ENCODE assay signal across 23 cellular contexts in the genomic region with DNA sequence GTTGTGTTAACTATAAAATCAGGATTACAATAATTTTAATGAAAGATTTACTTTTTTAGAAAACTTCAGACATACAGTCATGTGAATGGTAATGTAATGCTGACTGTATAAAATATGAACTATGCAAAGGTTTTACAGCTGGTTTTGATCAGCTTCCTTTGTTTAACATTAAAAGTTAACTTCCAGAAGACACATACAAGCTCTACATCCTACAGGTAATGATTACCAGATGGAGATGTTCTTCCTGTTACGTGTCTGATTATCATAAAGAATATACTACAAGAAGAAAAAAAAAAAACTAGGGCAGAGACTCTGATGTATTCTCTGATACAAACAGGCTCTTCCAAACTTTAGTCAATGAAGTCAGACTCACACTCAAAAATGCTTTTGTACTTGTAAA.
DNase-seq lines count a peak whose midpoint lies in the region; ATAC-seq, FAIRE-seq and TF ChIP-seq lines count a peak whose summit lies in the region.
"Had no signal": no experiment of that assay in that cellular context is flagged by ENCODE, and none has a peak within 500 bp of the region (broad histone marks: within the 10 kb centered on the region; RNA-seq: fewer than 3 reads in every experiment).

No MANE protein-coding gene starts in this region.

- H3K4me1 Mint-ChIP-seq in HFFc6 (ENCODE audit: low read depth): peaks cover 47% of the 10 kb centered on the region

- peaks cover 14% of the 10 kb centered on the region for H3K9me3 Mint-ChIP-seq in HFFc6

- TF ChIP-seq CTCF in HFFc6 (IDR thresholded peaks at IDR 0.05) (no peak), keratinocyte (optimal IDR thresholded peaks at IDR 0.05 in 1 of 3, IDR thresholded peaks at IDR 0.05 in 1 of 3, conservative IDR thresholded peaks at IDR 0.05 in 1 of 3; ENCODE audit: extremely low read depth in 1 of 3, insufficient read depth in 2 of 3, low read length in 3 of 3) (no peak)

- H3K4me2 ChIP-seq in keratinocyte (ENCODE audit: control insufficient read depth, extremely low read depth, insufficient read depth, low read depth, low read length): no peak overlapping the region

- no peaks in the 10 kb centered on the region for H3K36me3 ChIP-seq in ACC112 (ENCODE audit: insufficient read depth, low read length)
- no peaks in the 10 kb centered on the region for H3K36me3 ChIP-seq in keratinocyte (ENCODE audit: control insufficient read depth in 2 of 2, extremely low read depth in 1 of 2, insufficient read depth in 2 of 2, low read length in 2 of 2)
- H3K36me3 ChIP-seq: upper lobe of right lung had no signal

- H3K4me1 ChIP-seq in ACC112 (ENCODE audit: control insufficient read depth, insufficient read depth, low read length, unreplicated experiment) (peaks cover 45% of the 10 kb centered on the region), keratinocyte (ENCODE audit: control insufficient read depth, extremely low read depth, insufficient read depth, low read length) (peaks cover 13% of the 10 kb centered on the region)
- H3K4me1 ChIP-seq: upper lobe of right lung had no signal

- H3K4me3 ChIP-seq in ACC112 (ENCODE audit: low read depth, low read length): no peak overlapping the region
- H3K4me3 ChIP-seq in keratinocyte (ENCODE audit: control insufficient read depth in 2 of 3, extremely low read depth in 1 of 3, insufficient read depth in 2 of 3, low read depth in 1 of 3, low read length in 3 of 3): no peak overlapping the region
- H3K4me3 ChIP-seq: lung, upper lobe of right lung had no signal

- no peaks in the 10 kb centered on the region for H3K27me3 Mint-ChIP-seq in HFFc6 (ENCODE audit: insufficient read depth)
- H3K27me3 Mint-ChIP-seq: activated T-cell treated with anti-CD3 and anti-CD28 coated beads, Interleukin-2, amount 50 U/mL, for 24 hours had no signal

- H3K9me3 ChIP-seq in keratinocyte (ENCODE audit: control insufficient read depth, low read depth, low read length): no peaks in the 10 kb centered on the region
- H3K9me3 ChIP-seq: upper lobe of right lung had no signal

- H3K27ac ChIP-seq in ACC112 (ENCODE audit: low read depth, low read length) (peak overlapping the region; percentile 97), keratinocyte (ENCODE audit: control insufficient read depth, insufficient read depth, low read length) (peak overlapping the region; percentile 48)
- H3K27ac ChIP-seq: upper lobe of right lung had no signal

- no peak overlapping the region for H3K9ac ChIP-seq in keratinocyte (ENCODE audit: control insufficient read depth, extremely low read depth, insufficient read depth, low read length)

- peaks cover 22% of the 10 kb centered on the region for H3K36me3 Mint-ChIP-seq in HFFc6 (ENCODE audit: low read depth)

- H3K27me3 ChIP-seq in ACC112 (ENCODE audit: insufficient read depth, low read length): no peaks in the 10 kb centered on the region
- H3K27me3 ChIP-seq in keratinocyte (ENCODE audit: control insufficient read depth, extremely low read depth, insufficient read depth, low read length): no peaks in the 10 kb centered on the region
- H3K27me3 ChIP-seq: upper lobe of right lung had no signal

- H3K79me2 ChIP-seq in ACC112 (ENCODE audit: control insufficient read depth, insufficient read depth, low read length, unreplicated experiment) (no peaks in the 10 kb centered on the region), keratinocyte (ENCODE audit: control insufficient read depth, insufficient read depth, low read length) (no peaks in the 10 kb centered on the region)

- no peak for ATAC-seq in HG03469 (IDR thresholded peaks at IDR 0.05; ENCODE audit: unreplicated experiment)
- no peak for ATAC-seq in HG03442 (IDR thresholded peaks at IDR 0.05; ENCODE audit: unreplicated experiment)
- ATAC-seq in HG03521 (IDR thresholded peaks at IDR 0.05; ENCODE audit: unreplicated experiment): no peak
- ATAC-seq in GM18909 (IDR thresholded peaks at IDR 0.05; ENCODE audit: poor library complexity, unreplicated experiment): no peak
- ATAC-seq: upper lobe of right lung had no signal

- H4K20me1 ChIP-seq in keratinocyte (ENCODE audit: control insufficient read depth, extremely low read depth, insufficient read depth, low read length): no peaks in the 10 kb centered on the region

- peak overlapping the region; percentile 0 for H3K27ac Mint-ChIP-seq in HFFc6
- H3K27ac Mint-ChIP-seq: CD14-positive monocyte had no signal

- dilution Hi-C loops in keratinocyte (cut with MboI; ENCODE audit: extremely low pct_ligation_motif_present, low sequenced_read_pairs): no loop called here

- DNase-seq in HFFc6 (peak; percentile 25), dedifferentiated amniotic fluid mesenchymal stem cell (ENCODE audit: extremely low spot score) (peak; percentile 38), keratinocyte (ENCODE audit: low read depth, low spot score) (no peak)
- DNase-seq: activated naive CD4-positive, alpha-beta T cell; activated T-cell treated with anti-CD3 and anti-CD28 coated beads, Interleukin-2, amount 50 U/mL, for 24 hours; amygdala; cerebellar nuclear complex; effector CD4-positive, alpha-beta T cell; GDM1; NCI-H1105; NCI-H2107; NCI-H510A treated with DMSO at 0.1 percent for 48 hours; T1000; upper lobe of right lung had no signal

- H3K9me1 ChIP-seq in keratinocyte (ENCODE audit: control insufficient read depth, extremely low read depth, insufficient read depth, low read length): no peaks in the 10 kb centered on the region

- H3K4me3 Mint-ChIP-seq in HFFc6: peak overlapping the region; percentile 50
- H3K4me3 Mint-ChIP-seq: activated T-cell treated with anti-CD3 and anti-CD28 coated beads, Interleukin-2, amount 50 U/mL, for 24 hours; CD14-positive monocyte had no signal

- no peak overlapping the region for H2AFZ ChIP-seq in ACC112 (ENCODE audit: low read length, unreplicated experiment)
- no peak overlapping the region for H2AFZ ChIP-seq in keratinocyte (ENCODE audit: control insufficient read depth, low read length)

- no peak for FAIRE-seq in keratinocyte (lab: Jason Lieb, UNC)
- FAIRE-seq: GM19239, H1 had no signal
